ENCODE assay signal across 8 cellular contexts in the genomic region with DNA sequence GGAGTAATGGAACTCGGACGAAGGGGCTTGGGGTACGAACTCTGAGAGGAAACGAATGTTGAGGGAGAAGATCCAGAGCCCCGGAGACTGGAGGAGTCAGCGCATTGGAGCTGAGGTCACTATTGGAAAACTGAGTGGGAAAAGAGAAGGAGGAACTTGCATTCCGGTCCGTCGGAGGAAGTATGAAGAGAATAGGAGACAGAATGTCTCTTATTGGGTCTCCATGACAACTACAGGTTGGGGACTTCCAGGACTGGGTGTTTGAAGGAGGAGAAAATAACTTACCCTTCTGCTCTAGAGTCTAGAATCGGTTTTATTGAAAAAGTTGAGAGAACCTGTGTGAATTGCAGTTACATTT. TPM values are rescaled to one million over a fixed set of nuclear protein-coding genes. Genes with fewer than 3 reads are reported as not detected.
DNase-seq lines count a peak whose midpoint lies in the region; ATAC-seq and TF ChIP-seq lines count a peak whose summit lies in the region.

No MANE protein-coding gene starts in this region.

- H3K36me3 ChIP-seq in right atrium auricular region, result peaks cover 28% of the 10 kb centered on the region

- H3K36me3 Mint-ChIP-seq in activated naive CD8-positive, alpha-beta T cell treated with anti-CD3 and anti-CD28 coated beads, Interleukin-2, amount 10 ng/mL, durations not matched to agents 7 days and 5 days, result peaks cover 5% of the 10 kb centered on the region

- H3K9me3 Mint-ChIP-seq in activated naive CD8-positive, alpha-beta T cell treated with anti-CD3 and anti-CD28 coated beads, Interleukin-2, amount 10 ng/mL, durations not matched to agents 7 days and 5 days, result no peaks in the 10 kb centered on the region

- POLR2A ChIA-PET in activated naive CD8-positive, alpha-beta T cell treated with anti-CD3 and anti-CD28 coated beads, Interleukin-2, amount 10 ng/mL, durations not matched to agents 7 days and 5 days (lab: Charles Lee), result interaction anchor here (1.0 kb wide), 1 partner anchor 40 kb away, joined by 3 read pairs; no protein-coding TSS in a partner anchor

- H3K9me3 ChIP-seq in right atrium auricular region, result no peaks in the 10 kb centered on the region

- peak overlapping the region; percentile 88 to 93 for H3K27ac ChIP-seq in right atrium auricular region

- H3K4me1 Mint-ChIP-seq in activated naive CD8-positive, alpha-beta T cell treated with anti-CD3 and anti-CD28 coated beads, Interleukin-2, amount 10 ng/mL, durations not matched to agents 7 days and 5 days, result peaks cover 20% of the 10 kb centered on the region

- DNase-seq in Daoy (ENCODE audit: low read depth) (peak; percentile 17), right atrium auricular region (ENCODE audit: low spot score) (no peak), skeletal muscle cell (ENCODE audit: low read depth) (no peak), hippocampal formation (lab: John Stamatoyannopoulos, UW) (no peak), SHP77 (lab: John Stamatoyannopoulos, UW) (no peak)
- no peak for DNase-seq in activated naive CD8-positive, alpha-beta T cell treated with anti-CD3 and anti-CD28 coated beads, Interleukin-2, amount 10 ng/mL, durations not matched to agents 7 days and 5 days

- no peak for TF ChIP-seq CTCF in right atrium auricular region (IDR thresholded peaks at IDR 0.05)

- H3K4me3 ChIP-seq in right atrium auricular region (peak overlapping the region; percentile 69 to 93), skeletal muscle cell (ENCODE audit: low read depth, low read length) (peak overlapping the region; percentile 95)

- peak overlapping the region; percentile 98 for H3K4me3 Mint-ChIP-seq in activated naive CD8-positive, alpha-beta T cell treated with anti-CD3 and anti-CD28 coated beads, Interleukin-2, amount 10 ng/mL, durations not matched to agents 7 days and 5 days

- H3K4me1 ChIP-seq in right atrium auricular region, result peaks cover 0 to 24% of the 10 kb centered on the region in 2 donors

- no peaks in the 10 kb centered on the region for H3K27me3 Mint-ChIP-seq in activated naive CD8-positive, alpha-beta T cell treated with anti-CD3 and anti-CD28 coated beads, Interleukin-2, amount 10 ng/mL, durations not matched to agents 7 days and 5 days

- H3K27me3 ChIP-seq in right atrium auricular region, result no peaks in the 10 kb centered on the region

- ATAC-seq in HG03439 (IDR thresholded peaks at IDR 0.05; ENCODE audit: unreplicated experiment) (peak; percentile 8), HG03135 (IDR thresholded peaks at IDR 0.05; ENCODE audit: unreplicated experiment) (no peak)
- ATAC-seq in activated naive CD8-positive, alpha-beta T cell treated with anti-CD3 and anti-CD28 coated beads, Interleukin-2, amount 10 ng/mL, durations not matched to agents 7 days and 5 days (ENCODE audit: low read depth), result peak; percentile 31

- peak overlapping the region; percentile 98 for H3K27ac Mint-ChIP-seq in activated naive CD8-positive, alpha-beta T cell treated with anti-CD3 and anti-CD28 coated beads, Interleukin-2, amount 10 ng/mL, durations not matched to agents 7 days and 5 days

RNA-seq across cellular contexts. Expression of a gene that starts 0.5 kb away (rescaled TPM):
- 32.5 and 37.8 TPM in 2 replicates for total RNA-seq in Daoy (2014; rRNA removed; shearing (Covaris generic))
- 10 to 100 TPM; 44.8 to 46.8 TPM for total RNA-seq in activated naive CD8-positive, alpha-beta T cell treated with anti-CD3 and anti-CD28 coated beads, Interleukin-2, amount 10 ng/mL, durations not matched to agents 7 days and 5 days
- 10 to 100 TPM; 25.2 to 33.5 TPM for total RNA-seq in right atrium auricular region
